14 cellular contexts compared by ENCODE assay signal in the genomic region with DNA sequence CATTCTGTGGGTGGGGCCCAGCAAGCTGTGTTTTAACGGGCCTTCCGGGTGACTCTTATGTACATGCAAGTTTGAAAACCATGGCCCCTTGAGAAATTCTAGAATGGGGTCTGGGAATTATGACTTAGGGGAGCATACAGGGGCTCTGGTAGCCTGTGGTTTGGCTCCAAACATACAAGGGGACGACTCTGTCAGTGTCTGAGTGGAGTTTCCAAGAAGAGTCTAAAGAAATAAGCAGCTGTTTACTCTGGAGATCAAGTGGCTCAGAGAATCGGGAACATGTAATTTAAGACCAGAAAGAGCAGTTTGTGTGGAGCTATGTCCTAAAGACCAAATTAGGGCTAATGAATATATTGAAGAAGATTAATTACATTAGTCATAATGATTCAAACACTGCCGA.
"Had no signal": no experiment of that assay in that cellular context is flagged by ENCODE, and none has a peak within 500 bp of the region (broad histone marks: within the 10 kb centered on the region; RNA-seq: fewer than 3 reads in every experiment).

No MANE protein-coding gene starts in this region.

- H3K9me3 ChIP-seq: sigmoid colon, thyroid gland had no signal

- DNase-seq: activated CD4-positive, alpha-beta T cell treated with anti-CD3 and anti-CD28 coated beads for 1 hour; activated CD4-positive, alpha-beta T cell treated with anti-CD3 and anti-CD28 coated beads, Interleukin-2, amount 50 U/mL, for 4 hours; activated naive CD4-positive, alpha-beta T cell treated with anti-CD3 and anti-CD28 coated beads for 36 hours; activated naive CD8-positive, alpha-beta T cell treated with anti-CD3 and anti-CD28 coated beads, Interleukin-2, amount 50 U/mL, for 24 hours; aorta; dermis blood vessel endothelial cell; effector memory CD8-positive, alpha-beta T cell; hypothalamus; kidney; pancreas; sigmoid colon; stimulated activated CD4-positive, alpha-beta T cell treated with anti-CD3 and anti-CD28 coated beads, Interleukin-12 subunit alpha, Interleukin-12 subunit beta, amount 100 ng/mL, for 4 hours; stimulated activated CD4-positive, alpha-beta T cell treated with anti-CD3 and anti-CD28 coated beads, Interleukin-2, amount 100 ng/mL, for 24 hours; thyroid gland had no signal

- ATAC-seq: activated naive CD8-positive, alpha-beta T cell treated with anti-CD3 and anti-CD28 coated beads, Interleukin-2, amount 50 U/mL, for 24 hours; effector memory CD8-positive, alpha-beta T cell; pancreas had no signal

- H3K36me3 ChIP-seq: pancreas, sigmoid colon, thyroid gland had no signal

- H3K4me1 ChIP-seq: pancreas, sigmoid colon, thyroid gland had no signal

- H3K27me3 ChIP-seq: pancreas, sigmoid colon, thyroid gland had no signal

- H3K4me3 ChIP-seq: pancreas, sigmoid colon, thyroid gland had no signal
